ENCODE assay signal across 16 cellular contexts in genomic region chr1:40416709-40417108, GRCh38. TPM values are rescaled to one million over a fixed set of nuclear protein-coding genes. Genes with fewer than 3 reads are reported as not detected.
DNase-seq lines count a peak whose midpoint lies in the region; ATAC-seq and TF ChIP-seq lines count a peak whose summit lies in the region.
"Had no signal": no experiment of that assay in that cellular context is flagged by ENCODE, and none has a peak within 500 bp of the region (broad histone marks: within the 10 kb centered on the region; RNA-seq: fewer than 3 reads in every experiment).

No MANE protein-coding gene starts in this region.

- H3K4me3 ChIP-seq in CD8-positive, alpha-beta memory T cell (ENCODE audit: low read length): no peak overlapping the region
- no peak overlapping the region for H3K4me3 ChIP-seq in trophoblast cell (ENCODE audit: low read depth, low read length)
- H3K4me3 ChIP-seq: HAP-1 had no signal

- H2AFZ ChIP-seq in trophoblast cell (ENCODE audit: insufficient read depth, low read length, poor library complexity): no peak overlapping the region

- H3K9ac ChIP-seq in trophoblast cell (ENCODE audit: low read length): no peak overlapping the region

- no peak overlapping the region for H3K4me3 Mint-ChIP-seq in activated naive CD4-positive, alpha-beta T cell treated with anti-CD3 and anti-CD28 coated beads, Interleukin-2, amount 10 ng/mL, durations not matched to agents 7 days and 5 days
- no peak overlapping the region for H3K4me3 Mint-ChIP-seq in CD8-positive, alpha-beta memory T cell
- H3K4me3 Mint-ChIP-seq in T-helper 17 cell: peak overlapping the region; percentile 41
- H3K4me3 Mint-ChIP-seq: B cell; CD4-positive, alpha-beta memory T cell had no signal

- H4K91ac ChIP-seq in trophoblast cell (ENCODE audit: low read depth, low read length): no peak overlapping the region

- CTCF ChIA-PET in activated naive CD4-positive, alpha-beta T cell treated with anti-CD3 and anti-CD28 coated beads, Interleukin-2, amount 10 ng/mL, durations not matched to agents 7 days and 5 days (lab: Charles Lee): interaction anchor here (0.9 to 1.2 kb wide), 3 partner anchors 22 to 143 kb away, joined by 3 read pairs; no protein-coding TSS in a partner anchor
- CTCF ChIA-PET in CD8-positive, alpha-beta memory T cell (lab: Charles Lee): interaction anchor here (1.2 kb wide), 2 partner anchors 12 to 264 kb away, joined by 4 to 5 read pairs; no protein-coding TSS in a partner anchor

- H3K36me3 Mint-ChIP-seq in activated naive CD4-positive, alpha-beta T cell treated with anti-CD3 and anti-CD28 coated beads, Interleukin-2, amount 10 ng/mL, durations not matched to agents 7 days and 5 days: peaks cover 92% of the 10 kb centered on the region
- peaks cover 38 to 97% (median 49%) of the 10 kb centered on the region in 3 donors for H3K36me3 Mint-ChIP-seq in CD8-positive, alpha-beta memory T cell
- peaks cover 33% of the 10 kb centered on the region for H3K36me3 Mint-ChIP-seq in T-helper 17 cell (ENCODE audit: low read depth)

- H3K18ac ChIP-seq in trophoblast cell (ENCODE audit: low read length): no peak overlapping the region

- no peak overlapping the region for H3K4me2 ChIP-seq in trophoblast cell (ENCODE audit: low read length)

- H3K9me3 ChIP-seq in CD8-positive, alpha-beta memory T cell (ENCODE audit: low read length): no peaks in the 10 kb centered on the region
- no peaks in the 10 kb centered on the region for H3K9me3 ChIP-seq in T-helper 17 cell (ENCODE audit: control insufficient read depth, low read length, poor library complexity, severe bottlenecking)
- no peaks in the 10 kb centered on the region for H3K9me3 ChIP-seq in trophoblast cell (ENCODE audit: insufficient read depth, low read depth, low read length)
- H3K9me3 ChIP-seq: HAP-1 had no signal

- H2AK5ac ChIP-seq in trophoblast cell (ENCODE audit: low read length): no peak overlapping the region

- peak overlapping the region; percentile 66 for H3K23ac ChIP-seq in trophoblast cell (ENCODE audit: low read length)

- peaks cover 72% of the 10 kb centered on the region for H3K36me3 ChIP-seq in CD8-positive, alpha-beta memory T cell (ENCODE audit: insufficient read depth, low read length)
- peaks cover 4 to 6% of the 10 kb centered on the region in 2 experiments for H3K36me3 ChIP-seq in trophoblast cell (ENCODE audit: control insufficient read depth in 1 of 2, insufficient read depth in 2 of 2, low read length in 2 of 2)

- peak overlapping the region; percentile 14 for H3K27ac Mint-ChIP-seq in activated naive CD4-positive, alpha-beta T cell treated with anti-CD3 and anti-CD28 coated beads, Interleukin-2, amount 10 ng/mL, durations not matched to agents 7 days and 5 days
- H3K27ac Mint-ChIP-seq in CD8-positive, alpha-beta memory T cell: peak overlapping the region in 5 of 8 donors; percentile 24 to 63 (median 42)
- H3K27ac Mint-ChIP-seq in T-helper 17 cell: peak overlapping the region; percentile 83

- H3K79me1 ChIP-seq in trophoblast cell (ENCODE audit: low read length): no peaks in the 10 kb centered on the region

- H2BK12ac ChIP-seq in trophoblast cell (ENCODE audit: low read length): no peak overlapping the region

- POLR2A ChIA-PET in CD8-positive, alpha-beta memory T cell (lab: Charles Lee): no interaction called here

- no peak overlapping the region for H4K8ac ChIP-seq in trophoblast cell (ENCODE audit: low read depth, low read length)

- H3K27me3 ChIP-seq in CD8-positive, alpha-beta memory T cell (ENCODE audit: insufficient read depth, low read length, poor library complexity, severe bottlenecking): no peaks in the 10 kb centered on the region
- no peaks in the 10 kb centered on the region for H3K27me3 ChIP-seq in trophoblast cell (ENCODE audit: insufficient read depth, low read length)

- H2BK120ac ChIP-seq in trophoblast cell (ENCODE audit: insufficient read depth, low read length, poor library complexity): no peak overlapping the region

- H3K4ac ChIP-seq in trophoblast cell (ENCODE audit: low read depth, low read length): no peak overlapping the region

- H3K9me3 Mint-ChIP-seq in activated naive CD4-positive, alpha-beta T cell treated with anti-CD3 and anti-CD28 coated beads, Interleukin-2, amount 10 ng/mL, durations not matched to agents 7 days and 5 days: no peaks in the 10 kb centered on the region
- H3K9me3 Mint-ChIP-seq in CD8-positive, alpha-beta memory T cell: no peaks in the 10 kb centered on the region
- H3K9me3 Mint-ChIP-seq: CD4-positive, alpha-beta memory T cell had no signal

- no peak overlapping the region for H4K12ac ChIP-seq in trophoblast cell (ENCODE audit: low read depth, low read length)

- no peak overlapping the region for H2BK5ac ChIP-seq in trophoblast cell (ENCODE audit: low read depth, low read length, poor library complexity)

- no peak overlapping the region for H3K14ac ChIP-seq in trophoblast cell (ENCODE audit: low read length)

- H3K4me1 ChIP-seq in CD8-positive, alpha-beta memory T cell (ENCODE audit: insufficient read depth, low read length): peaks cover 8% of the 10 kb centered on the region
- no peaks in the 10 kb centered on the region for H3K4me1 ChIP-seq in trophoblast cell (ENCODE audit: control insufficient read depth in 1 of 2, insufficient read depth in 2 of 2, low read length in 2 of 2)
- H3K4me1 ChIP-seq: HAP-1 had no signal

- H3K79me2 ChIP-seq in trophoblast cell (ENCODE audit: control insufficient read depth, insufficient read depth, low read length, poor library complexity): no peaks in the 10 kb centered on the region

- no peaks in the 10 kb centered on the region for H3K27me3 Mint-ChIP-seq in activated naive CD4-positive, alpha-beta T cell treated with anti-CD3 and anti-CD28 coated beads, Interleukin-2, amount 10 ng/mL, durations not matched to agents 7 days and 5 days
- no peaks in the 10 kb centered on the region for H3K27me3 Mint-ChIP-seq in CD8-positive, alpha-beta memory T cell
- H3K27me3 Mint-ChIP-seq in T-helper 17 cell: no peaks in the 10 kb centered on the region
- H3K27me3 Mint-ChIP-seq: B cell; CD4-positive, alpha-beta memory T cell had no signal

- DNase-seq in activated naive CD4-positive, alpha-beta T cell treated with anti-CD3 and anti-CD28 coated beads, Interleukin-2, amount 10 ng/mL, durations not matched to agents 7 days and 5 days: no peak
- DNase-seq in activated naive CD4-positive, alpha-beta T cell treated with anti-CD3 and anti-CD28 coated beads, Interleukin-2, amount 50 U/mL, for 16 hours: no peak
- DNase-seq in CD8-positive, alpha-beta memory T cell: no peak
- DNase-seq in T-helper 17 cell: no peak
- DNase-seq in trophoblast cell: no peak
- DNase-seq: C1 segment of cervical spinal cord; CD4-positive, alpha-beta memory T cell; COR-L47; DMS153; DMS79 treated with DMSO at 0.1 percent for 48 hours; EL had no signal

- peaks cover 20% of the 10 kb centered on the region for H3K4me1 Mint-ChIP-seq in activated naive CD4-positive, alpha-beta T cell treated with anti-CD3 and anti-CD28 coated beads, Interleukin-2, amount 10 ng/mL, durations not matched to agents 7 days and 5 days
- peaks cover 25 to 52% (median 33%) of the 10 kb centered on the region in 3 donors for H3K4me1 Mint-ChIP-seq in CD8-positive, alpha-beta memory T cell
- H3K4me1 Mint-ChIP-seq in T-helper 17 cell: peaks cover 24% of the 10 kb centered on the region

- ATAC-seq in T-helper 17 cell (no peak), SK-N-SH treated with all-trans-retinoic acid at 6 μM for 48 hours (no peak), GM18519 (IDR thresholded peaks at IDR 0.05; ENCODE audit: low FRiP score, unreplicated experiment) (no peak)
- ATAC-seq: HepG2 had no signal

- WGBS in trophoblast cell (ENCODE audit: extremely low coverage, insufficient coverage, insufficient read length): no CpG with 5 or more reads among the region's 4 CpGs

- H3K27ac ChIP-seq in CD8-positive, alpha-beta memory T cell (ENCODE audit: low read depth, low read length): no peak overlapping the region
- no peak overlapping the region for H3K27ac ChIP-seq in trophoblast cell (ENCODE audit: low read depth, low read length)

TF ChIP-seq in SK-N-SH treated with all-trans-retinoic acid at 6 μM for 48 hours, 23 proteins besides CTCF, POLR2A, EP300 and RAD21:
- TF ChIP-seq SNAI2 (CRISPR knock-in tag; IDR thresholded peaks at IDR 0.05) (no peak), ZNF565 (CRISPR knock-in tag; conservative IDR thresholded peaks at IDR 0.05; ENCODE audit: low read depth) (no peak), ISL1 (CRISPR knock-in tag; IDR thresholded peaks at IDR 0.05) (no peak), ARNTL (CRISPR knock-in tag; IDR thresholded peaks at IDR 0.05; ENCODE audit: borderline replicate concordance, low read depth) (no peak), PPARA (CRISPR knock-in tag; IDR thresholded peaks at IDR 0.05; ENCODE audit: borderline replicate concordance) (no peak), ZC3H10 (CRISPR knock-in tag; IDR thresholded peaks at IDR 0.05) (no peak), CSRNP3 (CRISPR knock-in tag; IDR thresholded peaks at IDR 0.05) (no peak)

RNA-seq across cellular contexts. Expression of gene ZFP69B, which starts 33.6 kb away (rescaled TPM):
- 1 to 10 TPM; 5.6 to 5.9 TPM for total RNA-seq in CD8-positive, alpha-beta memory T cell
- 2.3 TPM for polyA plus RNA-seq in CD8-positive, alpha-beta memory T cell
- 1 to 10 TPM; 2.1 to 2.8 TPM for total RNA-seq in T-helper 17 cell
- polyA plus RNA-seq in trophoblast cell (2013): 1.7 and 1.8 TPM in 2 replicates

RNA-seq across cellular contexts. Expression of gene SMAP2, which starts 43.2 kb away (rescaled TPM):
- total RNA-seq in CD8-positive, alpha-beta memory T cell: 100 to 1,000 TPM; 144 to 146 TPM
- polyA plus RNA-seq in CD8-positive, alpha-beta memory T cell: 340 TPM
- 100 to 1,000 TPM; 155 to 169 TPM for total RNA-seq in T-helper 17 cell
- polyA plus RNA-seq in trophoblast cell (2013): 9.8 and 10.1 TPM in 2 replicates

Comparison
In these comparisons a context has a peak if more than half of its experiments do, and no peak if none do; other contexts are left out.
1. H3K27ac Mint-ChIP-seq: peak in every context shown above with its lines; median percentile 83 in T-helper 17 cell; 42 in CD8-positive, alpha-beta memory T cell; 14 in activated naive CD4-positive, alpha-beta T cell treated with anti-CD3 and anti-CD28 coated beads, Interleukin-2, amount 10 ng/mL, durations not matched to agents 7 days and 5 days.